ENCODE assay signal across 11 cellular contexts in the genomic region with DNA sequence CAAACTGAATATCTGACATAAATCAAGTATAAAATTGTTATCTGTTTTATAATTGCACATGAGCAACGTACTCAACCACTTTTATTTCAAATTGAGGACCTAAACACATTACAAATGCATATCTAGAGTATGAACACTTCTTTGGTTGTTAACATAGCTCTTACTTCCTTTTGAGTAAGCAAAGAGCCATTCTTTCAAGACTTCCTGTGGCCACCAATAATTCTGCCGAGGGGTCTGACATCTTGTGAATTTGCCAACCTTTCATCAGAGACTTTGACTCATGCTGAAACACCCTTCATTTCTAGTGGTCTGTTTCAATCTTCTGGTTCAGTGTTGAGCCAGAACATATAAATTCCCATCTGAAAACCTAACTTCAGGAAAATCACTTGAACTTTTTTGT. TPM values are rescaled to one million over a fixed set of nuclear protein-coding genes. Genes with fewer than 3 reads are reported as not detected.
DNase-seq lines count a peak whose midpoint lies in the region; ATAC-seq and TF ChIP-seq lines count a peak whose summit lies in the region.
"Had no signal": no experiment of that assay in that cellular context is flagged by ENCODE, and none has a peak within 500 bp of the region (broad histone marks: within the 10 kb centered on the region; RNA-seq: fewer than 3 reads in every experiment).

No MANE protein-coding gene starts in this region.

- WGBS in neuronal stem cell (ENCODE audit: extremely low coverage in 2 of 2, insufficient read length in 2 of 2, insufficient replicate concordance in 1 of 2), 2 donors, result no CpG with 5 or more reads among the region's 2 CpGs

- H3K4me2 ChIP-seq in osteoblast (ENCODE audit: insufficient read depth, low read length) (peak overlapping the region; percentile 51), neuronal stem cell (ENCODE audit: insufficient read depth, low read length, poor library complexity, severe bottlenecking) (no peak overlapping the region)

- H4K8ac ChIP-seq in neuronal stem cell (ENCODE audit: low read depth, low read length), result no peak overlapping the region

- H3K27ac ChIP-seq in osteoblast (ENCODE audit: low read depth, low read length), result peak overlapping the region; percentile 62
- H3K27ac ChIP-seq in neuronal stem cell (replicated peaks; ENCODE audit: low read length), result no peak overlapping the region
- H3K27ac ChIP-seq in lower lobe of right lung, result no peak overlapping the region
- H3K27ac ChIP-seq: HL-60 had no signal

- H3K23ac ChIP-seq in neuronal stem cell (ENCODE audit: low read depth, low read length, poor library complexity), result no peak overlapping the region

- H2AK5ac ChIP-seq in neuronal stem cell (ENCODE audit: low read depth, low read length), result no peak overlapping the region

- no peak overlapping the region for H3K14ac ChIP-seq in neuronal stem cell (ENCODE audit: low read length)

- H2BK5ac ChIP-seq in neuronal stem cell (ENCODE audit: low read length), result no peak overlapping the region

- no peak overlapping the region for H2BK12ac ChIP-seq in neuronal stem cell (ENCODE audit: low read length)

- H3K9me3 ChIP-seq in osteoblast (ENCODE audit: low read depth, low read length) (no peaks in the 10 kb centered on the region), neuronal stem cell (replicated peaks in 1 of 2; ENCODE audit: control insufficient read depth in 2 of 2, insufficient read depth in 1 of 2, low read depth in 1 of 2, low read length in 2 of 2) (peaks cover 0 to 23% of the 10 kb centered on the region in 2 donors), lower lobe of right lung (no peaks in the 10 kb centered on the region)

- H4K91ac ChIP-seq in neuronal stem cell (ENCODE audit: low read depth, low read length, poor library complexity), result no peak overlapping the region

- H3K18ac ChIP-seq in neuronal stem cell (ENCODE audit: low read length), result no peak overlapping the region

- H3K36me3 Mint-ChIP-seq in immature natural killer cell, result no peaks in the 10 kb centered on the region

- H2AFZ ChIP-seq in osteoblast (ENCODE audit: low read length) (no peak overlapping the region), neuronal stem cell (ENCODE audit: low read length) (no peak overlapping the region)

- no peak overlapping the region for H2BK120ac ChIP-seq in neuronal stem cell (ENCODE audit: low read depth, low read length)

- H3K36me3 ChIP-seq in osteoblast (ENCODE audit: insufficient read depth, low read length), result no peaks in the 10 kb centered on the region
- no peaks in the 10 kb centered on the region for H3K36me3 ChIP-seq in neuronal stem cell (replicated peaks in 1 of 2; ENCODE audit: control insufficient read depth in 2 of 2, insufficient read depth in 2 of 2, low read length in 2 of 2)
- no peaks in the 10 kb centered on the region for H3K36me3 ChIP-seq in lower lobe of right lung

- H3K4me1 Mint-ChIP-seq in immature natural killer cell, result no peaks in the 10 kb centered on the region

- no peak for TF ChIP-seq CTCF in osteoblast (IDR thresholded peaks at IDR 0.05; ENCODE audit: extremely low read depth, low read depth, low read length)
- no peak for TF ChIP-seq CTCF in lower lobe of right lung (IDR thresholded peaks at IDR 0.05)

- no peak overlapping the region for H3K9ac ChIP-seq in neuronal stem cell (ENCODE audit: low read depth, low read length, poor library complexity)

- H3K79me1 ChIP-seq in neuronal stem cell (ENCODE audit: low read depth, low read length), result peaks cover 1% of the 10 kb centered on the region

- intact Hi-C loops in lower lobe of right lung (cut with DNase I), result no loop called here

- no peak overlapping the region for H3K4me3 Mint-ChIP-seq in immature natural killer cell

- peak; percentile 93 for DNase-seq in amniotic epithelial cell (ENCODE audit: low read depth)
- DNase-seq in osteoblast (ENCODE audit: insufficient read length, low spot score, missing footprints), result no peak
- no peak for DNase-seq in SW 1271 (lab: John Stamatoyannopoulos, UW)
- DNase-seq in neuronal stem cell (ENCODE audit: low spot score), result no peak
- DNase-seq in lower lobe of right lung, result no peak
- DNase-seq in immature natural killer cell, result no peak
- DNase-seq: activated CD4-positive, alpha-beta T cell treated with anti-CD3 and anti-CD28 coated beads, Interleukin-2, amount 50 U/mL, for 1 hour; left cardiac atrium had no signal

- H3K9me3 Mint-ChIP-seq in immature natural killer cell, result peaks cover 5 to 25% (median 9%) of the 10 kb centered on the region in 6 donors

- H3K4me3 ChIP-seq in osteoblast (ENCODE audit: insufficient read depth, low read length) (no peak overlapping the region), neuronal stem cell (ENCODE audit: low read length in 2 of 2) (no peak overlapping the region), lower lobe of right lung (no peak overlapping the region)

- no peak overlapping the region for H3K27ac Mint-ChIP-seq in immature natural killer cell

- H3K4ac ChIP-seq in neuronal stem cell (ENCODE audit: low read length), result no peak overlapping the region

- no peak overlapping the region for H2BK15ac ChIP-seq in neuronal stem cell (ENCODE audit: low read length)

- peaks cover 8% of the 10 kb centered on the region for H3K4me1 ChIP-seq in osteoblast (ENCODE audit: insufficient read depth, low read length)
- H3K4me1 ChIP-seq in neuronal stem cell (ENCODE audit: control insufficient read depth in 2 of 2, insufficient read depth in 1 of 2, low read depth in 1 of 2, low read length in 2 of 2), result no peaks in the 10 kb centered on the region
- no peaks in the 10 kb centered on the region for H3K4me1 ChIP-seq in lower lobe of right lung

- H3K27me3 Mint-ChIP-seq in immature natural killer cell (ENCODE audit: low read depth in 3 of 3), result no peaks in the 10 kb centered on the region

- peaks cover 20% of the 10 kb centered on the region for H4K20me1 ChIP-seq in osteoblast (ENCODE audit: insufficient read depth, low read length)

- no peaks in the 10 kb centered on the region for H3K27me3 ChIP-seq in osteoblast (ENCODE audit: insufficient read depth, low read length)
- H3K27me3 ChIP-seq in neuronal stem cell (ENCODE audit: control insufficient read depth in 3 of 3, insufficient read depth in 3 of 3, low read depth in 1 of 3, low read length in 3 of 3), result no peaks in the 10 kb centered on the region
- no peaks in the 10 kb centered on the region for H3K27me3 ChIP-seq in lower lobe of right lung (ENCODE audit: low read depth)

- peak; percentile 75 for ATAC-seq in GM18502 (IDR thresholded peaks at IDR 0.05; ENCODE audit: poor library complexity, unreplicated experiment)
- ATAC-seq in HG02938 (IDR thresholded peaks at IDR 0.05; ENCODE audit: unreplicated experiment), result peak; percentile 60
- no peak for ATAC-seq in lower lobe of right lung
- ATAC-seq: left cardiac atrium had no signal

- peaks cover 81% of the 10 kb centered on the region for H3K79me2 ChIP-seq in osteoblast (ENCODE audit: insufficient read depth, low read length)

RNA-seq across cellular contexts. Expression of a gene that starts 59.4 kb away (rescaled TPM):
- total RNA-seq in osteoblast (39.1 and 54.8 TPM in 2 replicates), lower lobe of right lung (58.6 TPM)
- 25.6 TPM for polyA plus RNA-seq in neuronal stem cell (2013, experiment 1 of 2)
- 26.9 TPM for polyA plus RNA-seq in neuronal stem cell (2013, experiment 2 of 2)
- under 1 TPM in 1 of 3 donors, not detected in 2; 0.22 TPM for polyA plus RNA-seq in immature natural killer cell

Comparison
In these comparisons a context has a peak if more than half of its experiments do, and no peak if none do; other contexts are left out.
1. ATAC-seq: peak in GM18502 (single experiment) and HG02938 (single experiment); none in lower lobe of right lung (0 of 2).